Comparison of ENCODE assay signal across 10 cellular contexts in the genomic region with DNA sequence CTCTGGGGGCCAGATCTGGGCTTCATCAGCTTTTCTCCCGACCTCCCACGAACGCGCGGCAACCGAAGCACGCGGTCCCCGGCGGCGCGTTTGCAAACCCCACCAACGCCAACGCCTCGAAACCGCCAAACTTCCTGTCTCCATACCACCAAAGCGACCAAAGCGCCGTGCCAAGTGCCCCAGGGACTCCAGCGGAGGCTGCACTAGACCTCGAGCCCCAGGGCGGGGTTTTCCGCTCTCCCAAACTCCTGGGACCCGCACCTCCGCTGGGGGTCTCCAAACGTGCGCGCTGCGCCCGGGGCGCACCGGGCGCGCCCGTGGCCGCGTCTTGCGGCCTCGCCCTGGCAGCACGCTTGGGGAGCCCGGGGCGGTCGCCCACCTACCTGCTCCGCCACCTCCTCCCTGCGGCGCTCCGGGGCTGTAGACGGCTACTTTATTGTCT.
DNase-seq lines count a peak whose midpoint lies in the region; ATAC-seq, FAIRE-seq and TF ChIP-seq lines count a peak whose summit lies in the region.
"Had no signal": no experiment of that assay in that cellular context is flagged by ENCODE, and none has a peak within 500 bp of the region (broad histone marks: within the 10 kb centered on the region; RNA-seq: fewer than 3 reads in every experiment).

No MANE protein-coding gene starts in this region.

- H3K9me2 ChIP-seq in GM23338 (ENCODE audit: insufficient read depth): no peaks in the 10 kb centered on the region

- H3F3A ChIP-seq in GM23338 (replicated peaks; ENCODE audit: low read depth): 0 out of 2 replicates have a peak, but pooled peaks cover 4% of the 10 kb centered on the region

- TF ChIP-seq POLR2A in H54 (IDR thresholded peaks at IDR 0.05; ENCODE audit: low read depth, low read length): no peak

- H2AFZ ChIP-seq in GM23338: peak overlapping the region; percentile 92

- DNase-seq in GM23338 (ENCODE audit: low spot score) (peak; percentile 66), WTC11 (ENCODE audit: low spot score) (peak; percentile 48), right atrium auricular region (ENCODE audit: low spot score) (no peak), sciatic nerve (ENCODE audit: low spot score) (no peak), H54 (ENCODE audit: insufficient read length, low spot score) (no peak), T-helper 1 cell (no peak)

- CTCF ChIA-PET in WTC11 (lab: Charles Lee): interaction anchor here (0.7 kb wide), 1 partner anchor 221 kb away, joined by 3 read pairs; no protein-coding TSS in a partner anchor

- H3K4me3 ChIP-seq in GM23338 (peak overlapping the region; percentile 90), right atrium auricular region (peak overlapping the region; percentile 65 to 68)
- H3K4me3 ChIP-seq: mucosa of descending colon had no signal

- H3K79me2 ChIP-seq in GM23338 (replicated peaks; ENCODE audit: insufficient read depth): peaks cover 5% of the 10 kb centered on the region

- peak overlapping the region; percentile 94 for H3K4me2 ChIP-seq in GM23338

- POLR2A ChIA-PET in WTC11 (lab: Charles Lee): no interaction called here

- no peak for TF ChIP-seq CTCF in GM23338 (conservative IDR thresholded peaks at IDR 0.05; ENCODE audit: low read depth in 2 of 2)
- TF ChIP-seq CTCF in WTC11 (IDR thresholded peaks at IDR 0.05): no peak
- no peak for TF ChIP-seq CTCF in right atrium auricular region (IDR thresholded peaks at IDR 0.05)

- intact Hi-C loops in sciatic nerve (cut with DNase I): no loop called here

- no peaks in the 10 kb centered on the region for H3K36me3 Mint-ChIP-seq in GM23338 (ENCODE audit: low read depth)
- H3K36me3 Mint-ChIP-seq in WTC11: no peaks in the 10 kb centered on the region

- H3K4me1 ChIP-seq in GM23338 (ENCODE audit: insufficient read depth) (0 out of 2 replicates have a peak, but pooled peaks cover 8% of the 10 kb centered on the region), right atrium auricular region (peaks cover 0 to 30% of the 10 kb centered on the region in 2 donors)

- H3K27ac Mint-ChIP-seq in GM23338 (no peak overlapping the region), WTC11 (no peak overlapping the region)
- H3K27ac Mint-ChIP-seq: activated T-cell treated with anti-CD3 and anti-CD28 coated beads, Interleukin-2, amount 50 U/mL, for 72 hours had no signal

- H3K4me3 Mint-ChIP-seq in GM23338 (peak overlapping the region; percentile 84), WTC11 (peak overlapping the region; percentile 88)

- H3K4me1 Mint-ChIP-seq in GM23338 (peaks cover 17% of the 10 kb centered on the region), WTC11 (peaks cover 18% of the 10 kb centered on the region)

- H3K36me3 ChIP-seq in GM23338 (ENCODE audit: insufficient read depth) (no peaks in the 10 kb centered on the region), right atrium auricular region (no peaks in the 10 kb centered on the region)

- H4K20me1 ChIP-seq in GM23338 (replicated peaks; ENCODE audit: insufficient read depth): no peaks in the 10 kb centered on the region; the same call in 1 of the 2 replicates

- FAIRE-seq in H54 (lab: Jason Lieb, UNC): no peak

- H3K27me3 Mint-ChIP-seq in GM23338 (ENCODE audit: insufficient read depth, low read depth, poor library complexity) (peaks cover 26% of the 10 kb centered on the region), WTC11 (ENCODE audit: low read depth) (peaks cover 44% of the 10 kb centered on the region)

- no peaks in the 10 kb centered on the region for H3K9me3 ChIP-seq in right atrium auricular region
- H3K9me3 ChIP-seq: mucosa of descending colon had no signal

- H3K27me3 ChIP-seq in GM23338 (ENCODE audit: insufficient read depth): peaks cover 43% of the 10 kb centered on the region
- no peaks in the 10 kb centered on the region for H3K27me3 ChIP-seq in right atrium auricular region

- ATAC-seq in GM23338 (peak; percentile 66), WTC11 (peak; percentile 45), sciatic nerve (peak; percentile 25), GM18861 (IDR thresholded peaks at IDR 0.05; ENCODE audit: unreplicated experiment) (no peak), HG02938 (IDR thresholded peaks at IDR 0.05; ENCODE audit: unreplicated experiment) (no peak)
- ATAC-seq: activated T-cell treated with anti-CD3 and anti-CD28 coated beads, Interleukin-2, amount 50 U/mL, for 72 hours had no signal

- no peaks in the 10 kb centered on the region for H3K9me3 Mint-ChIP-seq in GM23338
- no peaks in the 10 kb centered on the region for H3K9me3 Mint-ChIP-seq in WTC11
- H3K9me3 Mint-ChIP-seq: activated T-cell treated with anti-CD3 and anti-CD28 coated beads, Interleukin-2, amount 50 U/mL, for 72 hours had no signal

- H3K27ac ChIP-seq in GM23338 (ENCODE audit: low read depth) (no peak overlapping the region), right atrium auricular region (peak overlapping the region; percentile 79 to 81)

TF ChIP-seq in GM23338, 12 proteins besides CTCF, POLR2A, EP300 and RAD21 (continues in another document):
- TF ChIP-seq EZH2 (IDR thresholded peaks at IDR 0.05; ENCODE audit: low read depth, unreplicated experiment) (no peak), ZNF331 (CRISPR knock-in tag; IDR thresholded peaks at IDR 0.05; ENCODE audit: low read depth) (no peak), CREB1 (CRISPR knock-in tag; IDR thresholded peaks at IDR 0.05; ENCODE audit: low read depth) (no peak), POLR2AphosphoS5 (IDR thresholded peaks at IDR 0.05; ENCODE audit: low read depth) (no peak), NANOG (IDR thresholded peaks at IDR 0.05; ENCODE audit: borderline replicate concordance) (no peak), ZNF114 (CRISPR knock-in tag; IDR thresholded peaks at IDR 0.05) (no peak), JUNB (IDR thresholded peaks at IDR 0.05; ENCODE audit: unreplicated experiment) (no peak), EZH2phosphoT487 (IDR thresholded peaks at IDR 0.05; ENCODE audit: unreplicated experiment) (no peak), ETS1 (IDR thresholded peaks at IDR 0.05) (no peak)

TF ChIP-seq in WTC11, 78 proteins besides CTCF, POLR2A, EP300 and RAD21:
- TF ChIP-seq SMAD4 (CRISPR knock-in tag; IDR thresholded peaks at IDR 0.05) (no peak), ATF1 (CRISPR knock-in tag; IDR thresholded peaks at IDR 0.05) (no peak), AFF4 (CRISPR knock-in tag; IDR thresholded peaks at IDR 0.05; ENCODE audit: borderline replicate concordance) (no peak), CREM (CRISPR knock-in tag; IDR thresholded peaks at IDR 0.05) (0 out of 2 replicates have a peak, but pooled peaks have one; percentile 55), ZNF423 (CRISPR knock-in tag; IDR thresholded peaks at IDR 0.05) (peak; percentile 52)

Comparison
In these comparisons a context has a peak if more than half of its experiments do, and no peak if none do; other contexts are left out.
1. ATAC-seq: peak in GM23338 (single experiment), WTC11 (single experiment) and sciatic nerve (single experiment); none in GM18861 (single experiment) and HG02938 (single experiment).
2. DNase-seq: peak in GM23338 (single experiment) and WTC11 (single experiment); none in right atrium auricular region (single experiment), sciatic nerve (single experiment), H54 (single experiment) and T-helper 1 cell (0 of 5).